In genomic region chr17:44063704-44064639, GRCh38 we compare ENCODE assay signal across 1 cellular context.
TF ChIP-seq lines count a peak whose summit lies in the region.

No MANE protein-coding gene starts in this region.

TF ChIP-seq in HEK293T, 16 proteins besides CTCF, POLR2A, EP300 and RAD21:
- TF ChIP-seq NFRKB (IDR thresholded peaks at IDR 0.05) (no peak), ELF4 (IDR thresholded peaks at IDR 0.05) (no peak), FOXM1 (IDR thresholded peaks at IDR 0.05; ENCODE audit: borderline replicate concordance) (no peak), ZNF384 (IDR thresholded peaks at IDR 0.05) (no peak; the same call in 1 of the 2 replicates), HDGF (IDR thresholded peaks at IDR 0.05; ENCODE audit: borderline replicate concordance) (no peak), L3MBTL2 (conservative IDR thresholded peaks at IDR 0.05) (no peak), CTBP1 (IDR thresholded peaks at IDR 0.05; ENCODE audit: borderline replicate concordance) (no peak), TARDBP (IDR thresholded peaks at IDR 0.05) (no peak), ARNT (IDR thresholded peaks at IDR 0.05) (no peak), BHLHE40 (IDR thresholded peaks at IDR 0.05; ENCODE audit: borderline replicate concordance) (no peak), SP1 (IDR thresholded peaks at IDR 0.05) (no peak), FOXK2 (IDR thresholded peaks at IDR 0.05) (no peak), LEF1 (IDR thresholded peaks at IDR 0.05; ENCODE audit: borderline replicate concordance) (no peak), SUZ12 (IDR thresholded peaks at IDR 0.05) (no peak), FOXA1 (IDR thresholded peaks at IDR 0.05) (no peak), PKNOX1 (IDR thresholded peaks at IDR 0.05) (no peak)
